Comparison of ENCODE assay signal across 27 cellular contexts in the genomic region with DNA sequence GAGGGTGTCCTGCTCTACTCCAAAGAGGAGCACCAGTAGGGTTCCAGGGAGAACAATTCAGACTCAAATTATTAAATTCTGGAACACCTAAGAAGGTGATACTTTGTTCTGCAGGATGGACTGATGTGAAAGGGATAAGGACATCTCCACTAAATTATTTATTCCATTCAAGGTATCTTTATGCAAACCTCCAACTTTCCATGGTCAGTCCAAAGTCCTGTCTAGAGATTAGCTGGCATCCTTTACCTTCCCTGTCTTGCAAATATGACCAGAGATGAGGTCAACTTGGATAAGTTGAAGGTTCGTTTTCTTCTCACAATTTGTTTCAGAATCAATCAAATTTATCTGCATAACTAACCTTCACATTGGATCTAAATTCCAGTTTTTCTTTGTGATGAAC.
"Had no signal": no experiment of that assay in that cellular context is flagged by ENCODE, and none has a peak within 500 bp of the region (broad histone marks: within the 10 kb centered on the region; RNA-seq: fewer than 3 reads in every experiment).

No MANE protein-coding gene starts in this region.

- H3K36me3 ChIP-seq: stomach, suprapubic skin, thoracic aorta, thyroid gland, tibial artery, tibial nerve, transverse colon, upper lobe of left lung, upper lobe of right lung, uterus, vagina had no signal

- H3K27ac ChIP-seq: stomach, suprapubic skin, testis, thoracic aorta, thyroid gland, tibial artery, tibial nerve, transverse colon, upper lobe of left lung, upper lobe of right lung, uterus, vagina had no signal

- H3K9me3 ChIP-seq: stomach, suprapubic skin, testis, thoracic aorta, thyroid gland, tibial artery, tibial nerve, transverse colon, upper lobe of left lung, upper lobe of right lung, uterus, vagina had no signal

- ATAC-seq: stimulated activated effector memory CD8-positive, alpha-beta T cell treated with anti-CD3 and anti-CD28 coated beads, Interleukin-12 subunit alpha, Interleukin-12 subunit beta, amount 100 ng/mL, for 72 hours; stimulated activated memory B cell treated with anti-CD40 and anti-IgM and Interleukin-4, amounts not matched to agents 10 μg/mL and 1 μg/mL and 100 μg/mL, for 72 hours; stimulated activated naive B cell treated with anti-CD40 and anti-IgM and Interleukin-4, amounts not matched to agents 10 μg/mL and 1 μg/mL and 100 μg/mL, for 72 hours; stimulated activated naive CD8-positive, alpha-beta T cell treated with anti-CD3 and anti-CD28 coated beads, Interleukin-15, amount 100 ng/mL, for 72 hours; stimulated activated naive CD8-positive, alpha-beta T cell treated with anti-CD3 and anti-CD28 coated beads, Interleukin-15, Interleukin-2, amounts not matched to agents 100 U/mL and 50 U/mL, for 24 hours; upper lobe of right lung had no signal

- H3K27me3 ChIP-seq: testis, thyroid gland, tibial artery, tibial nerve, upper lobe of left lung, upper lobe of right lung, uterus, vagina had no signal

- DNase-seq: stimulated activated CD4-positive, alpha-beta T cell treated with anti-CD3 and anti-CD28 coated beads, Interleukin-2, amount 100 ng/mL, for 48 hours; stimulated activated CD4-positive, alpha-beta T cell treated with anti-CD3 and anti-CD28 coated beads, Interleukin-4, amount 100 ng/mL, for 1 hour; stimulated activated CD4-positive, alpha-beta T cell treated with anti-CD3 and anti-CD28 coated beads, Interleukin-4, amount 100 ng/mL, for 24 hours; stimulated activated CD4-positive, alpha-beta T cell treated with anti-CD3 and anti-CD28 coated beads, Interleukin-4, amount 100 ng/mL, for 4 hours; stimulated activated CD8-positive, alpha-beta memory T cell treated with anti-CD3 and anti-CD28 coated beads, Interleukin-4, amount 100 ng/mL, for 48 hours; stimulated activated naive B cell treated with anti-CD40 and anti-IgM and Interleukin-4, amounts not matched to agents 10 μg/mL and 1 μg/mL and 100 μg/mL, for 72 hours; stimulated activated naive CD4-positive, alpha-beta T cell; stimulated activated naive CD4-positive, alpha-beta T cell treated with Interleukin-2 at 50 U/mL for 16 hours; stimulated activated naive CD8-positive, alpha-beta T cell treated with anti-CD3 and anti-CD28 coated beads, Interleukin-15, amount 100 ng/mL, for 72 hours; stimulated activated naive CD8-positive, alpha-beta T cell treated with anti-CD3 and anti-CD28 coated beads, Interleukin-15, Interleukin-2, amounts not matched to agents 100 U/mL and 50 U/mL, for 24 hours; stomach; substantia nigra; testis; thyroid gland; tibial artery; transverse colon; trophoblast cell; upper lobe of left lung; upper lobe of right lung; uterus had no signal

- FAIRE-seq: urothelium cell line had no signal

- H3K4me3 ChIP-seq: stomach, suprapubic skin, testis, thoracic aorta, thyroid gland, tibial artery, tibial nerve, transverse colon, upper lobe of left lung, upper lobe of right lung, uterus, vagina had no signal

- H3K4me1 ChIP-seq: stomach, suprapubic skin, testis, thyroid gland, tibial artery, tibial nerve, transverse colon, upper lobe of left lung, upper lobe of right lung, uterus, vagina had no signal
